Comparison of ENCODE assay signal across 11 cellular contexts in the genomic region with DNA sequence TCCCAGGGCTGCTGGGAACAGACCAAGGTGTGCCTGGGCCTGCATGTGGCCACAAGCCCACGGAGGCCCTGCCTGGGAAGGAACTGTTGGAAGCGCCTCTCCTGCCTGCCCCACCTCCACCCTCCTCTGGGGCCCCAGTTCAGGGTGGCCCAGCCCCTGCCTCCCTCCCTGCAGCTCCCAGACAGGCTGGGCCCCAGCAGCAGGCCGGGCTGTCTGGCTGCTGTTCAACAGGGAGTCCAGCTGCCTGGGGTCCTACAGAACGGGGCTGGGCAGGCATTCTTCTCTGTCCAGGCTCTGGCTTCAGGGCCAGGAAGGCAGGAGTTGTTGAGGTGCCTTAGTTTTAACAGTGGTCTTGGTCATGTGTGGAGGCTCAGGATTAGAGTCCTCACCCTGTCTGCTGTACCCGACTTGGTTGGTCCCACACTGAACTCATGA. TPM values are rescaled to one million over a fixed set of nuclear protein-coding genes. Genes with fewer than 3 reads are reported as not detected.
DNase-seq lines count a peak whose midpoint lies in the region; ATAC-seq and TF ChIP-seq lines count a peak whose summit lies in the region.
"Had no signal": no experiment of that assay in that cellular context is flagged by ENCODE, and none has a peak within 500 bp of the region (broad histone marks: within the 10 kb centered on the region; RNA-seq: fewer than 3 reads in every experiment).

No MANE protein-coding gene starts in this region.

- no peak overlapping the region for H3K27ac Mint-ChIP-seq in natural killer cell treated with Interleukin-12 subunit alpha and Interleukin-12 subunit beta and Interleukin-15 and Interleukin-18, amount 100 ng/mL, for 72 hours
- no peak overlapping the region for H3K27ac Mint-ChIP-seq in natural killer cell
- H3K27ac Mint-ChIP-seq: T-helper 2 cell treated with Interferon-gamma antibody and Interleukin-4, amounts not matched to agents 5 μg/mL and 100 μg/mL, for 36 hours had no signal

- H4K91ac ChIP-seq in trophoblast cell (ENCODE audit: low read depth, low read length): peak overlapping the region; percentile 32

- peak overlapping the region; percentile 41 for H3K9ac ChIP-seq in trophoblast cell (ENCODE audit: low read length)
- H3K9ac ChIP-seq: GM23248 had no signal

- DNase-seq in natural killer cell treated with Interleukin-12 subunit alpha and Interleukin-12 subunit beta and Interleukin-15 and Interleukin-18, amount 100 ng/mL, for 72 hours (ENCODE audit: low spot score): peak; percentile 45
- no peak for DNase-seq in natural killer cell
- DNase-seq in left ventricle myocardium inferior: no peak
- DNase-seq in trophoblast cell: no peak
- no peak for DNase-seq in stimulated activated CD4-positive, alpha-beta T cell treated with anti-CD3 and anti-CD28 coated beads, Interleukin-1b, Interleukin-23, amount 100 ng/mL, for 48 hours
- DNase-seq: GM23248, NCI-H1092 had no signal

- no peak overlapping the region for H3K4me2 ChIP-seq in trophoblast cell (ENCODE audit: low read length)

- peaks cover 96% of the 10 kb centered on the region for H3K4me1 ChIP-seq in left ventricle myocardium inferior
- peaks cover 21 to 26% of the 10 kb centered on the region in 2 experiments for H3K4me1 ChIP-seq in trophoblast cell (ENCODE audit: control insufficient read depth in 1 of 2, insufficient read depth in 2 of 2, low read length in 2 of 2)

- peak overlapping the region; percentile 71 for H3K27ac ChIP-seq in left ventricle myocardium inferior (replicated peaks)
- no peak overlapping the region for H3K27ac ChIP-seq in trophoblast cell (ENCODE audit: low read depth, low read length)
- H3K27ac ChIP-seq: GM23248 had no signal

- no peak overlapping the region for H3K4ac ChIP-seq in trophoblast cell (ENCODE audit: low read depth, low read length)

- H4K12ac ChIP-seq in trophoblast cell (ENCODE audit: low read depth, low read length): no peak overlapping the region

- H2BK12ac ChIP-seq in trophoblast cell (ENCODE audit: low read length): peak overlapping the region; percentile 42

- no peak overlapping the region for H4K8ac ChIP-seq in trophoblast cell (ENCODE audit: low read depth, low read length)

- no peak overlapping the region for H2BK5ac ChIP-seq in trophoblast cell (ENCODE audit: low read depth, low read length, poor library complexity)

- no peak overlapping the region for H2AFZ ChIP-seq in trophoblast cell (ENCODE audit: insufficient read depth, low read length, poor library complexity)
- H2AFZ ChIP-seq: GM23248 had no signal

- H3K14ac ChIP-seq in trophoblast cell (ENCODE audit: low read length): peak overlapping the region; percentile 31

- H2BK120ac ChIP-seq in trophoblast cell (ENCODE audit: insufficient read depth, low read length, poor library complexity): no peak overlapping the region

- no peak overlapping the region for H3K23ac ChIP-seq in trophoblast cell (ENCODE audit: low read length)

- H3K18ac ChIP-seq in trophoblast cell (ENCODE audit: low read length): peak overlapping the region; percentile 21

- peaks cover 0 to 21% of the 10 kb centered on the region in 2 donors for H3K4me1 Mint-ChIP-seq in natural killer cell treated with Interleukin-12 subunit alpha and Interleukin-12 subunit beta and Interleukin-15 and Interleukin-18, amount 100 ng/mL, for 72 hours (ENCODE audit: low read depth in 2 of 2)
- peaks cover 21 to 43% of the 10 kb centered on the region in 2 donors for H3K4me1 Mint-ChIP-seq in natural killer cell

- H3K27me3 Mint-ChIP-seq in natural killer cell treated with Interleukin-12 subunit alpha and Interleukin-12 subunit beta and Interleukin-15 and Interleukin-18, amount 100 ng/mL, for 72 hours: no peaks in the 10 kb centered on the region
- no peaks in the 10 kb centered on the region for H3K27me3 Mint-ChIP-seq in natural killer cell (ENCODE audit: low read depth in 2 of 2)

- H3K4me3 ChIP-seq in left ventricle myocardium inferior (no peak overlapping the region), trophoblast cell (ENCODE audit: low read depth, low read length) (no peak overlapping the region)
- H3K4me3 ChIP-seq: GM23248 had no signal

- peaks cover 4% of the 10 kb centered on the region for H3K79me1 ChIP-seq in trophoblast cell (ENCODE audit: low read length)

- no peaks in the 10 kb centered on the region for H3K9me3 ChIP-seq in left ventricle myocardium inferior (replicated peaks)
- H3K9me3 ChIP-seq in trophoblast cell (ENCODE audit: insufficient read depth, low read depth, low read length): peaks cover 2% of the 10 kb centered on the region

- H3K27me3 ChIP-seq in left ventricle myocardium inferior (ENCODE audit: low read depth) (no peaks in the 10 kb centered on the region), trophoblast cell (ENCODE audit: insufficient read depth, low read length) (no peaks in the 10 kb centered on the region)

- H3K9me3 Mint-ChIP-seq in natural killer cell treated with Interleukin-12 subunit alpha and Interleukin-12 subunit beta and Interleukin-15 and Interleukin-18, amount 100 ng/mL, for 72 hours: no peaks in the 10 kb centered on the region
- no peaks in the 10 kb centered on the region for H3K9me3 Mint-ChIP-seq in natural killer cell
- H3K9me3 Mint-ChIP-seq: T-helper 2 cell treated with Interferon-gamma antibody and Interleukin-4, amounts not matched to agents 5 μg/mL and 100 μg/mL, for 36 hours had no signal

- H3K36me3 ChIP-seq in left ventricle myocardium inferior: no peaks in the 10 kb centered on the region
- H3K36me3 ChIP-seq in trophoblast cell (ENCODE audit: control insufficient read depth in 1 of 2, insufficient read depth in 2 of 2, low read length in 2 of 2): no peaks in the 10 kb centered on the region

- intact Hi-C loops in natural killer cell (cut with micrococcal nuclease): no loop called here
- intact Hi-C loops in left ventricle myocardium inferior (cut with micrococcal nuclease): no loop called here

- H3K79me2 ChIP-seq in trophoblast cell (ENCODE audit: control insufficient read depth, insufficient read depth, low read length, poor library complexity): peaks cover 2% of the 10 kb centered on the region

- H3K4me3 Mint-ChIP-seq in natural killer cell treated with Interleukin-12 subunit alpha and Interleukin-12 subunit beta and Interleukin-15 and Interleukin-18, amount 100 ng/mL, for 72 hours: no peak overlapping the region
- H3K4me3 Mint-ChIP-seq in natural killer cell: no peak overlapping the region
- H3K4me3 Mint-ChIP-seq: T-helper 2 cell treated with Interferon-gamma antibody and Interleukin-4, amounts not matched to agents 5 μg/mL and 100 μg/mL, for 36 hours had no signal

- H3K36me3 Mint-ChIP-seq in natural killer cell treated with Interleukin-12 subunit alpha and Interleukin-12 subunit beta and Interleukin-15 and Interleukin-18, amount 100 ng/mL, for 72 hours: no peaks in the 10 kb centered on the region
- H3K36me3 Mint-ChIP-seq in natural killer cell: no peaks in the 10 kb centered on the region

- H2AK5ac ChIP-seq in trophoblast cell (ENCODE audit: low read length): peak overlapping the region; percentile 26

- WGBS in trophoblast cell (ENCODE audit: extremely low coverage, insufficient coverage, insufficient read length): no CpG with 5 or more reads among the region's 5 CpGs

- peak in 1 of 2 donors; percentile 11 for ATAC-seq in natural killer cell treated with Interleukin-12 subunit alpha and Interleukin-12 subunit beta and Interleukin-15 and Interleukin-18, amount 100 ng/mL, for 72 hours
- no peak for ATAC-seq in natural killer cell
- no peak for ATAC-seq in HG03045 (IDR thresholded peaks at IDR 0.05; ENCODE audit: unreplicated experiment)
- ATAC-seq in HG02973 (IDR thresholded peaks at IDR 0.05; ENCODE audit: unreplicated experiment): no peak
- no peak for ATAC-seq in HG03469 (IDR thresholded peaks at IDR 0.05; ENCODE audit: unreplicated experiment)

- TF ChIP-seq CTCF in natural killer cell (IDR thresholded peaks at IDR 0.05): no peak
- TF ChIP-seq CTCF in left ventricle myocardium inferior (IDR thresholded peaks at IDR 0.05; ENCODE audit: borderline replicate concordance): no peak

RNA-seq across cellular contexts. Expression of gene PRDM11, which starts 11.8 kb away (rescaled TPM):
- 1 to 10 TPM; 3.5 to 6.6 TPM for total RNA-seq in natural killer cell treated with Interleukin-12 subunit alpha and Interleukin-12 subunit beta and Interleukin-15 and Interleukin-18, amount 100 ng/mL, for 72 hours
- total RNA-seq in natural killer cell (10 to 100 TPM; 10.3 to 14.7 (median 13.7) TPM), left ventricle myocardium inferior (17.2 TPM)
- 1.8 and 2.4 TPM in 2 replicates for polyA plus RNA-seq in trophoblast cell (2013)
